In the genomic region with DNA sequence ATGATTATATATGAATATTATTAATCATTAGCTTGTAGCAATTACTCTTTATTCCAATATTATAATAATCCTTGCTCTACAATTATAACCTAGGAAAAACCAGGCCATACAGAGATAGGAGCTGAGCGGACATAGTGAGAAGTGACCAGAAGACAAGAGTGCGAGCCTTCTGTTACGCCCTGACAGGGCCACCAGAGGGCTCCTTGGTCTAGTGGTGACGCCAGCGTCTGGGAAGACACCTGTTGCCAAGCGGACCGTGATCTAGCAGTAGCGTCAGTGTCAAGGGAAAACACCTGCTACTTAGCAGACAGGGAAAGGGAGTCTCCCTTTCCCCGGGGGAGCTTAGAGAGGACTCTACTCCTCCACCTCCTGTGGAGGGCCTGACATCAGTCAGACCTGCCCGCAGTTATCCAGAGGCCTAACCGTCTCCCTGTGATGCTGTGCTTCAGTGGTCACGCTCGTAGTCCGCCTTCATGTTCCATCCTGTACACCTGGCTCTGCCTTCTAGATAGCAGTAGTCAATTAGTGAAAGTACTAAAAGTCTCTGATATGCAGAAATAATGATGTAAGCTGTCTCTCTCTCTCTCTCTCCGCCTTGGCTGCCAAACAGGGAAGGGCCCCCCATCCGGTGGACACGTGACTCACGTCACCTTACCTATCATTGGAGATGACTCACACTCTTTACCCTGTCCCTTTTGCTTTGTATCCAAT, we compare ENCODE assay signal across 7 cellular contexts. TPM values are rescaled to one million over a fixed set of nuclear protein-coding genes. Genes with fewer than 3 reads are reported as not detected.
DNase-seq lines count a peak whose midpoint lies in the region; ATAC-seq lines count a peak whose summit lies in the region.
"Not testable (repeated sequence)": the region's sequence is repeated elsewhere in the genome, so short reads cannot be mapped to it uniquely, and the experiment has no call there.
"Had no signal": no experiment of that assay in that cellular context is flagged by ENCODE, and none has a peak within 500 bp of the region (broad histone marks: within the 10 kb centered on the region; RNA-seq: fewer than 3 reads in every experiment).

No MANE protein-coding gene starts in this region.

- H3K4me3 Mint-ChIP-seq in activated naive CD8-positive, alpha-beta T cell treated with anti-CD3 and anti-CD28 coated beads, Interleukin-2, amount 10 ng/mL, durations not matched to agents 7 days and 5 days = peak overlapping the region; percentile 4

- in situ Hi-C loops in SK-MEL-5 (cut with HindIII; ENCODE audit: low pct_unique_long_range_greater_than_20kb, low sequenced_read_pairs) = not testable (repeated sequence)

- peak; percentile 81 for DNase-seq in COR-L47 (lab: John Stamatoyannopoulos, UW)
- DNase-seq in NAMALWA (ENCODE audit: low spot score) = peak; percentile 93
- peak; percentile 62 for DNase-seq in SK-MEL-5 (ENCODE audit: low read depth, low spot score)
- DNase-seq in activated naive CD8-positive, alpha-beta T cell treated with anti-CD3 and anti-CD28 coated beads, Interleukin-2, amount 10 ng/mL, durations not matched to agents 7 days and 5 days = peak; percentile 43
- DNase-seq in left ventricle myocardium superior = peak; percentile 71
- DNase-seq in stimulated activated CD4-positive, alpha-beta T cell treated with anti-CD3 and anti-CD28 coated beads, Interleukin-12 subunit alpha, Interleukin-12 subunit beta, amount 100 ng/mL, for 4 hours = peak; percentile 33

- not testable (repeated sequence) for H3K4me1 Mint-ChIP-seq in activated naive CD8-positive, alpha-beta T cell treated with anti-CD3 and anti-CD28 coated beads, Interleukin-2, amount 10 ng/mL, durations not matched to agents 7 days and 5 days

- H3K9me3 Mint-ChIP-seq in activated naive CD8-positive, alpha-beta T cell treated with anti-CD3 and anti-CD28 coated beads, Interleukin-2, amount 10 ng/mL, durations not matched to agents 7 days and 5 days = not testable (repeated sequence)

- peaks cover 13% of the 10 kb centered on the region for H3K27me3 Mint-ChIP-seq in activated naive CD8-positive, alpha-beta T cell treated with anti-CD3 and anti-CD28 coated beads, Interleukin-2, amount 10 ng/mL, durations not matched to agents 7 days and 5 days

- not testable (repeated sequence) for H3K36me3 Mint-ChIP-seq in activated naive CD8-positive, alpha-beta T cell treated with anti-CD3 and anti-CD28 coated beads, Interleukin-2, amount 10 ng/mL, durations not matched to agents 7 days and 5 days

- intact Hi-C loops in left ventricle myocardium superior (cut with micrococcal nuclease) = not testable (repeated sequence)

- POLR2A ChIA-PET in activated naive CD8-positive, alpha-beta T cell treated with anti-CD3 and anti-CD28 coated beads, Interleukin-2, amount 10 ng/mL, durations not matched to agents 7 days and 5 days (lab: Charles Lee) = not testable (repeated sequence)

- peak overlapping the region; percentile 70 for H3K27ac Mint-ChIP-seq in activated naive CD8-positive, alpha-beta T cell treated with anti-CD3 and anti-CD28 coated beads, Interleukin-2, amount 10 ng/mL, durations not matched to agents 7 days and 5 days

- ATAC-seq in activated naive CD8-positive, alpha-beta T cell treated with anti-CD3 and anti-CD28 coated beads, Interleukin-2, amount 10 ng/mL, durations not matched to agents 7 days and 5 days (ENCODE audit: low read depth); left ventricle myocardium superior: not testable (repeated sequence)

RNA-seq across cellular contexts. Expression of a gene that starts 2.2 kb away (rescaled TPM):
- total RNA-seq in SK-MEL-5 (2014; rRNA removed; shearing (Covaris generic)) = 0.05 and 0.21 TPM in 2 replicates
- 0.11 TPM in 1 of 2 replicates, not detected in the other for polyA plus RNA-seq in SK-MEL-5 (2015; cell fraction: cytosol; rRNA removed)
- polyA plus RNA-seq in SK-MEL-5 (2015; cell fraction: nucleus; rRNA removed) = 0.07 TPM in 1 of 2 replicates, not detected in the other
- not detected for total RNA-seq in activated naive CD8-positive, alpha-beta T cell treated with anti-CD3 and anti-CD28 coated beads, Interleukin-2, amount 10 ng/mL, durations not matched to agents 7 days and 5 days
- total RNA-seq in left ventricle myocardium superior = 0.59 TPM
- total RNA-seq: frontal cortex had no signal

RNA-seq across cellular contexts. Expression of a gene that starts 8.5 kb away (rescaled TPM):
- not detected in 2 replicates for total RNA-seq in SK-MEL-5 (2014; rRNA removed; shearing (Covaris generic))
- polyA plus RNA-seq in SK-MEL-5 (2015; cell fraction: cytosol; rRNA removed) = not detected in 2 replicates
- polyA plus RNA-seq in SK-MEL-5 (2015; cell fraction: nucleus; rRNA removed) = not detected in 2 replicates
- total RNA-seq in activated naive CD8-positive, alpha-beta T cell treated with anti-CD3 and anti-CD28 coated beads, Interleukin-2, amount 10 ng/mL, durations not matched to agents 7 days and 5 days = not detected
- not detected for total RNA-seq in left ventricle myocardium superior
- total RNA-seq: frontal cortex had no signal

RNA-seq across cellular contexts. Expression of a gene that starts 18.2 kb away (rescaled TPM):
- total RNA-seq in SK-MEL-5 (2014; rRNA removed; shearing (Covaris generic)) = not detected in 2 replicates
- polyA plus RNA-seq in SK-MEL-5 (2015; cell fraction: cytosol; rRNA removed) = not detected in 2 replicates
- not detected in 2 replicates for polyA plus RNA-seq in SK-MEL-5 (2015; cell fraction: nucleus; rRNA removed)
- not detected for total RNA-seq in activated naive CD8-positive, alpha-beta T cell treated with anti-CD3 and anti-CD28 coated beads, Interleukin-2, amount 10 ng/mL, durations not matched to agents 7 days and 5 days
- 17.4 TPM for total RNA-seq in left ventricle myocardium superior
- total RNA-seq: frontal cortex had no signal

RNA-seq across cellular contexts. Expression of a gene that starts 23.8 kb away (rescaled TPM):
- total RNA-seq in SK-MEL-5 (2014; rRNA removed; shearing (Covaris generic)) = not detected in 2 replicates
- polyA plus RNA-seq in SK-MEL-5 (2015; cell fraction: cytosol; rRNA removed) = not detected in 2 replicates
- polyA plus RNA-seq in SK-MEL-5 (2015; cell fraction: nucleus; rRNA removed) = 0.39 TPM in 1 of 2 replicates, not detected in the other
- total RNA-seq in activated naive CD8-positive, alpha-beta T cell treated with anti-CD3 and anti-CD28 coated beads, Interleukin-2, amount 10 ng/mL, durations not matched to agents 7 days and 5 days = 1 to 10 TPM in 1 of 2 experiments, under 1 TPM in 1; 1.00 to 1.0 TPM
- total RNA-seq in left ventricle myocardium superior = 10.6 TPM
- total RNA-seq: frontal cortex had no signal

RNA-seq across cellular contexts. Expression of a gene that starts 24.6 kb away (rescaled TPM):
- total RNA-seq in SK-MEL-5 (2014; rRNA removed; shearing (Covaris generic)) = 47.1 and 50.8 TPM in 2 replicates
- 62.0 and 81.0 TPM in 2 replicates for polyA plus RNA-seq in SK-MEL-5 (2015; cell fraction: cytosol; rRNA removed)
- 22.1 and 73.1 TPM in 2 replicates for polyA plus RNA-seq in SK-MEL-5 (2015; cell fraction: nucleus; rRNA removed)
- 10 to 100 TPM; 37.5 to 43.6 TPM for total RNA-seq in activated naive CD8-positive, alpha-beta T cell treated with anti-CD3 and anti-CD28 coated beads, Interleukin-2, amount 10 ng/mL, durations not matched to agents 7 days and 5 days
- total RNA-seq in left ventricle myocardium superior = 74.2 TPM

Comparison
In these comparisons a context has a peak if more than half of its experiments do, and no peak if none do; other contexts are left out.
1. DNase-seq: peak in every context shown above with its lines; median percentile 93 in NAMALWA; 81 in COR-L47; 71 in left ventricle myocardium superior; 62 in SK-MEL-5; 43 in activated naive CD8-positive, alpha-beta T cell treated with anti-CD3 and anti-CD28 coated beads, Interleukin-2, amount 10 ng/mL, durations not matched to agents 7 days and 5 days; 33 in stimulated activated CD4-positive, alpha-beta T cell treated with anti-CD3 and anti-CD28 coated beads, Interleukin-12 subunit alpha, Interleukin-12 subunit beta, amount 100 ng/mL, for 4 hours.
2. RNA of a gene that starts 18.2 kb away (total RNA-seq): 17.4 TPM in left ventricle myocardium superior (single experiment); not detected in SK-MEL-5 and not detected in activated naive CD8-positive, alpha-beta T cell treated with anti-CD3 and anti-CD28 coated beads, Interleukin-2, amount 10 ng/mL, durations not matched to agents 7 days and 5 days; every median in the first group is over 10 times any median in the second.